24 cellular contexts compared by ENCODE assay signal in genomic region chr1:107649023-107649422, GRCh38.
DNase-seq lines count a peak whose midpoint lies in the region; ATAC-seq and TF ChIP-seq lines count a peak whose summit lies in the region.
"Had no signal": no experiment of that assay in that cellular context is flagged by ENCODE, and none has a peak within 500 bp of the region (broad histone marks: within the 10 kb centered on the region; RNA-seq: fewer than 3 reads in every experiment).

No MANE protein-coding gene starts in this region.

- no peaks in the 10 kb centered on the region for H3K27me3 ChIP-seq in PC-3 (ENCODE audit: low read length)
- H3K27me3 ChIP-seq in fibroblast of lung (ENCODE audit: control insufficient read depth, insufficient read depth, low read length): no peaks in the 10 kb centered on the region
- H3K27me3 ChIP-seq: ascending aorta, ovary had no signal

- H3K27ac ChIP-seq in PC-3 (ENCODE audit: low read length) (no peak overlapping the region), fibroblast of lung (ENCODE audit: insufficient read depth, low read length) (no peak overlapping the region)
- H3K27ac ChIP-seq: ascending aorta, C4-2B, ovary had no signal

- H3K4me1 ChIP-seq in PC-3 (ENCODE audit: insufficient read depth, low read length) (peaks cover 24% of the 10 kb centered on the region), fibroblast of lung (ENCODE audit: control insufficient read depth, extremely low read depth, insufficient read depth, low read length) (peaks cover 8% of the 10 kb centered on the region)
- H3K4me1 ChIP-seq: ascending aorta had no signal

- H3K9ac ChIP-seq in PC-3 (ENCODE audit: low read length) (no peak overlapping the region), fibroblast of lung (ENCODE audit: insufficient read depth, low read length) (no peak overlapping the region)

- H3K4me2 ChIP-seq in PC-3 (ENCODE audit: low read length): no peak overlapping the region
- peak overlapping the region; percentile 15 for H3K4me2 ChIP-seq in fibroblast of lung (ENCODE audit: extremely low read depth, insufficient read depth, low read length)

- H3K27ac Mint-ChIP-seq in natural killer cell: peak overlapping the region; percentile 81 to 85
- H3K27ac Mint-ChIP-seq: activated T-cell treated with anti-CD3 and anti-CD28 coated beads, Interleukin-2, amount 50 U/mL, for 72 hours; type B pancreatic cell had no signal

- ATAC-seq in PC-3 (no peak), natural killer cell (peak; percentile 95 to 98 (median 97)), GM18517 (IDR thresholded peaks at IDR 0.05; ENCODE audit: unreplicated experiment) (no peak)
- ATAC-seq: activated T-cell treated with anti-CD3 and anti-CD28 coated beads, Interleukin-2, amount 50 U/mL, for 72 hours; left lobe of liver had no signal

- DNase-seq in AG10803 (ENCODE audit: low read depth) (peak; percentile 34), PC-3 (peak; percentile 13), fibroblast of lung (ENCODE audit: low read depth in 2 of 2) (peak; percentile 11 to 20), natural killer cell (peak; percentile 18), NCI-H1417 (lab: John Stamatoyannopoulos, UW) (no peak), pons (ENCODE audit: low spot score) (no peak), COLO668 (lab: John Stamatoyannopoulos, UW; ENCODE audit: unreplicated experiment) (no peak)
- DNase-seq: activated CD4-positive, alpha-beta T cell treated with anti-CD3 and anti-CD28 coated beads for 1 hour; activated CD8-positive, alpha-beta memory T cell treated with anti-CD3 and anti-CD28 coated beads for 24 hours; activated naive CD4-positive, alpha-beta T cell treated with anti-CD3 and anti-CD28 coated beads, Interleukin-2, amount 50 U/mL, for 16 hours; activated T-cell treated with anti-CD3 and anti-CD28 coated beads, Interleukin-2, amount 50 U/mL, for 72 hours; GF-D8; H7; MM.1S; NCI-H1694 treated with DMSO at 0.1 percent for 48 hours; NCI-H345; ovary; RPMI8226; stimulated activated CD4-positive, alpha-beta T cell treated with anti-CD3 and anti-CD28 coated beads, Interleukin-2, amount 100 ng/mL, for 48 hours had no signal

- peaks cover 43 to 62% of the 10 kb centered on the region in 2 donors for H3K4me1 Mint-ChIP-seq in natural killer cell

- no TSS peak for BruUV-seq in PC-3 (replicated peaks; lab: Mats Ljungman, UMichigan)

- H3K9me3 ChIP-seq in PC-3 (ENCODE audit: low read length): no peaks in the 10 kb centered on the region
- H3K9me3 ChIP-seq in fibroblast of lung (ENCODE audit: control insufficient read depth, insufficient read depth, low read depth, low read length): no peaks in the 10 kb centered on the region
- H3K9me3 ChIP-seq: ascending aorta, ovary had no signal

- TF ChIP-seq CTCF in AG10803 (conservative IDR thresholded peaks at IDR 0.05; ENCODE audit: low read length): no peak
- no peak for TF ChIP-seq CTCF in PC-3 (conservative IDR thresholded peaks at IDR 0.05; ENCODE audit: low read depth, low read length)
- TF ChIP-seq CTCF in fibroblast of lung (conservative IDR thresholded peaks at IDR 0.05 in 1 of 2, IDR thresholded peaks at IDR 0.05 in 1 of 2; ENCODE audit: low read depth in 1 of 2, low read length in 2 of 2): no peak
- no peak for TF ChIP-seq CTCF in natural killer cell (IDR thresholded peaks at IDR 0.05)

- intact Hi-C loops in PC-3 (cut with micrococcal nuclease) (loop anchor here (2.0 to 10.0 kb wide), 2 partner anchors 34 to 96 kb away; no protein-coding TSS in a partner anchor), natural killer cell (cut with micrococcal nuclease) (no loop called here)

- H3K79me2 ChIP-seq in PC-3 (ENCODE audit: low read length) (no peaks in the 10 kb centered on the region), fibroblast of lung (ENCODE audit: control insufficient read depth, insufficient read depth, low read length) (no peaks in the 10 kb centered on the region)

- H3K4me3 Mint-ChIP-seq in natural killer cell: peak overlapping the region; percentile 78
- H3K4me3 Mint-ChIP-seq: activated T-cell treated with anti-CD3 and anti-CD28 coated beads, Interleukin-2, amount 50 U/mL, for 72 hours; type B pancreatic cell had no signal

- no peaks in the 10 kb centered on the region for H3K9me2 ChIP-seq in PC-3 (replicated peaks; ENCODE audit: low read length)

- H4K20me1 ChIP-seq in PC-3 (ENCODE audit: low read length) (no peaks in the 10 kb centered on the region), fibroblast of lung (ENCODE audit: control insufficient read depth, extremely low read depth, insufficient read depth, low read length) (no peaks in the 10 kb centered on the region)

- H3K4me3 ChIP-seq in AG10803 (ENCODE audit: low read length): no peak overlapping the region
- H3K4me3 ChIP-seq in PC-3 (ENCODE audit: low read length): no peak overlapping the region
- no peak overlapping the region for H3K4me3 ChIP-seq in fibroblast of lung (replicated peaks in 1 of 4; ENCODE audit: control extremely low read depth in 1 of 4, insufficient read depth in 1 of 4, low read depth in 3 of 4, low read length in 4 of 4)
- H3K4me3 ChIP-seq: ascending aorta, ovary had no signal

- H3K9me3 Mint-ChIP-seq in natural killer cell: no peaks in the 10 kb centered on the region
- H3K9me3 Mint-ChIP-seq: activated T-cell treated with anti-CD3 and anti-CD28 coated beads, Interleukin-2, amount 50 U/mL, for 72 hours; type B pancreatic cell had no signal

- H3K36me3 ChIP-seq in PC-3 (ENCODE audit: low read depth, low read length) (no peaks in the 10 kb centered on the region), fibroblast of lung (ENCODE audit: control insufficient read depth, insufficient read depth, low read length) (no peaks in the 10 kb centered on the region)
- H3K36me3 ChIP-seq: ascending aorta, ovary had no signal

- H3K36me3 Mint-ChIP-seq in natural killer cell: no peaks in the 10 kb centered on the region
- H3K36me3 Mint-ChIP-seq: type B pancreatic cell had no signal

- H3K27me3 Mint-ChIP-seq in natural killer cell (ENCODE audit: low read depth in 2 of 2): no peaks in the 10 kb centered on the region
- H3K27me3 Mint-ChIP-seq: type B pancreatic cell had no signal

- no peaks in the 10 kb centered on the region for H3F3A ChIP-seq in PC-3 (ENCODE audit: low read length, unreplicated experiment)

- POLR2A ChIA-PET in PC-3 (lab: Charles Lee; ENCODE audit: unreplicated experiment): no interaction called here

- CTCF ChIA-PET in PC-3 (lab: Charles Lee): no interaction called here

- H2AFZ ChIP-seq in PC-3 (ENCODE audit: low read length) (no peak overlapping the region), fibroblast of lung (ENCODE audit: low read length) (no peak overlapping the region)

Comparison
In these comparisons a context has a peak if more than half of its experiments do, and no peak if none do; other contexts are left out.
1. DNase-seq: peak in AG10803 (single experiment), PC-3 (single experiment), fibroblast of lung (2 of 2) and natural killer cell (single experiment); none in NCI-H1417 (0 of 3), pons (single experiment) and COLO668 (single experiment).
2. ATAC-seq: peak in natural killer cell (3 of 3); none in PC-3 (single experiment) and GM18517 (single experiment).